Comparison of ENCODE assay signal across 29 cellular contexts in genomic region chr11:111932605-111932938, GRCh38. TPM values are rescaled to one million over a fixed set of nuclear protein-coding genes. Genes with fewer than 3 reads are reported as not detected.
A peak's percentile ranks its signal among the peaks of the same experiment; 100 is the strongest.
DNase-seq lines count a peak whose midpoint lies in the region; ATAC-seq and TF ChIP-seq lines count a peak whose summit lies in the region.
"Had no signal": no experiment of that assay in that cellular context is flagged by ENCODE, and none has a peak within 500 bp of the region (broad histone marks: within the 10 kb centered on the region; RNA-seq: fewer than 3 reads in every experiment).

No MANE protein-coding gene starts in this region.

- H3K4me3 ChIP-seq in SK-N-SH (ENCODE audit: low read depth in 2 of 2, low read length in 1 of 2) = no peak overlapping the region
- no peak overlapping the region for H3K4me3 ChIP-seq in upper lobe of right lung
- H3K4me3 ChIP-seq: adrenal gland, colonic mucosa, GM23338, suprapubic skin had no signal

- peaks cover 16 to 25% of the 10 kb centered on the region in 2 experiments; a peak in 3 of 4 replicates for H3K4me1 ChIP-seq in SK-N-SH (ENCODE audit: control insufficient read depth in 1 of 2, insufficient read depth in 2 of 2, low read depth in 1 of 2, low read length in 1 of 2)
- H3K4me1 ChIP-seq in upper lobe of right lung = peaks cover 23% of the 10 kb centered on the region
- H3K4me1 ChIP-seq: colonic mucosa, foreskin keratinocyte had no signal

- H3K36me3 Mint-ChIP-seq in activated naive CD8-positive, alpha-beta T cell = no peaks in the 10 kb centered on the region
- H3K36me3 Mint-ChIP-seq in activated naive CD8-positive, alpha-beta T cell treated with anti-CD3 and anti-CD28 coated beads for 36 hours = no peaks in the 10 kb centered on the region
- H3K36me3 Mint-ChIP-seq in activated naive CD8-positive, alpha-beta T cell treated with anti-CD3 and anti-CD28 coated beads, Interleukin-2, amount 50 U/mL, for 24 hours (ENCODE audit: low read depth) = peaks cover 3% of the 10 kb centered on the region
- H3K36me3 Mint-ChIP-seq: T-cell had no signal

- no peak for TF ChIP-seq EP300 in SK-N-SH (IDR thresholded peaks at IDR 0.05; ENCODE audit: borderline replicate concordance in 1 of 2, low read depth in 1 of 2, low read length in 1 of 2)

- H3K9ac ChIP-seq in SK-N-SH = no peak overlapping the region

- H3K4me1 Mint-ChIP-seq in activated naive CD8-positive, alpha-beta T cell (ENCODE audit: low read depth) = peaks cover 39% of the 10 kb centered on the region
- peaks cover 31% of the 10 kb centered on the region for H3K4me1 Mint-ChIP-seq in activated naive CD8-positive, alpha-beta T cell treated with anti-CD3 and anti-CD28 coated beads for 36 hours
- H3K4me1 Mint-ChIP-seq in activated naive CD8-positive, alpha-beta T cell treated with anti-CD3 and anti-CD28 coated beads, Interleukin-2, amount 50 U/mL, for 24 hours = peaks cover 54% of the 10 kb centered on the region
- H3K4me1 Mint-ChIP-seq in stimulated activated naive CD8-positive, alpha-beta T cell treated with anti-CD3 and anti-CD28 coated beads, Interleukin-15, amount 100 ng/mL, for 72 hours = peaks cover 43% of the 10 kb centered on the region

- peak overlapping the region; percentile 8 for H3K4me3 Mint-ChIP-seq in activated naive CD8-positive, alpha-beta T cell
- no peak overlapping the region for H3K4me3 Mint-ChIP-seq in activated naive CD8-positive, alpha-beta T cell treated with anti-CD3 and anti-CD28 coated beads for 36 hours
- H3K4me3 Mint-ChIP-seq in activated naive CD8-positive, alpha-beta T cell treated with anti-CD3 and anti-CD28 coated beads, Interleukin-2, amount 50 U/mL, for 24 hours = peak overlapping the region; percentile 61
- peak overlapping the region in 1 of 2 donors; percentile 52 for H3K4me3 Mint-ChIP-seq in stimulated activated naive CD8-positive, alpha-beta T cell treated with anti-CD3 and anti-CD28 coated beads, Interleukin-15, amount 100 ng/mL, for 72 hours
- H3K4me3 Mint-ChIP-seq: GM23338, HFFc6, T-cell had no signal

- H3K4me2 ChIP-seq in SK-N-SH = no peak overlapping the region
- H3K4me2 ChIP-seq: GM23338 had no signal

- CTCF ChIA-PET in SK-N-SH (lab: Yijun Ruan, JAX) = interaction anchor here (0.7 to 15.8 kb wide), 6 partner anchors 22 to 1357 kb away, joined by 3 to 272 read pairs (median 5); no protein-coding TSS in a partner anchor

- H3K79me2 ChIP-seq in SK-N-SH (ENCODE audit: insufficient read depth) = peaks cover 10% of the 10 kb centered on the region; the same call in 1 of the 2 replicates

- H2AFZ ChIP-seq in SK-N-SH (ENCODE audit: low read depth) = 0 out of 2 replicates have a peak overlapping the region, but pooled peaks have one; percentile 64
- H2AFZ ChIP-seq: GM23338 had no signal

- TF ChIP-seq CTCF in SK-N-SH (IDR thresholded peaks at IDR 0.05) = no peak
- no peak for TF ChIP-seq CTCF in upper lobe of right lung (IDR thresholded peaks at IDR 0.05)

- no peak for DNase-seq in SK-N-SH
- DNase-seq in activated naive CD8-positive, alpha-beta T cell treated with anti-CD3 and anti-CD28 coated beads for 36 hours = no peak
- DNase-seq in activated naive CD8-positive, alpha-beta T cell treated with anti-CD3 and anti-CD28 coated beads, Interleukin-2, amount 50 U/mL, for 24 hours = no peak
- no peak for DNase-seq in stimulated activated naive CD8-positive, alpha-beta T cell treated with anti-CD3 and anti-CD28 coated beads, Interleukin-15, amount 100 ng/mL, for 72 hours
- DNase-seq in NCI-H1417 (lab: John Stamatoyannopoulos, UW) = no peak
- no peak for DNase-seq in upper lobe of right lung
- DNase-seq: 8988T; activated CD4-positive, alpha-beta T cell treated with anti-CD3 and anti-CD28 coated beads for 48 hours; AML-193; colonic mucosa; DMS53; effector memory CD8-positive, alpha-beta T cell; foreskin keratinocyte; HFFc6; left colon; mesendoderm; NCI-H1436; NCI-H2107; NCI-H446; psoas muscle; SIG-M5; T-cell had no signal

- H3K27me3 Mint-ChIP-seq in activated naive CD8-positive, alpha-beta T cell = no peaks in the 10 kb centered on the region
- H3K27me3 Mint-ChIP-seq in activated naive CD8-positive, alpha-beta T cell treated with anti-CD3 and anti-CD28 coated beads for 36 hours = no peaks in the 10 kb centered on the region
- peaks cover 2% of the 10 kb centered on the region for H3K27me3 Mint-ChIP-seq in activated naive CD8-positive, alpha-beta T cell treated with anti-CD3 and anti-CD28 coated beads, Interleukin-2, amount 50 U/mL, for 24 hours
- H3K27me3 Mint-ChIP-seq in stimulated activated naive CD8-positive, alpha-beta T cell treated with anti-CD3 and anti-CD28 coated beads, Interleukin-15, amount 100 ng/mL, for 72 hours = no peaks in the 10 kb centered on the region
- H3K27me3 Mint-ChIP-seq: effector memory CD8-positive, alpha-beta T cell; T-cell had no signal

- no peaks in the 10 kb centered on the region for H3K9me2 ChIP-seq in SK-N-SH

- H3K9me3 Mint-ChIP-seq in activated naive CD8-positive, alpha-beta T cell (ENCODE audit: low read depth) = no peaks in the 10 kb centered on the region
- H3K9me3 Mint-ChIP-seq in activated naive CD8-positive, alpha-beta T cell treated with anti-CD3 and anti-CD28 coated beads for 36 hours = no peaks in the 10 kb centered on the region
- H3K9me3 Mint-ChIP-seq in activated naive CD8-positive, alpha-beta T cell treated with anti-CD3 and anti-CD28 coated beads, Interleukin-2, amount 50 U/mL, for 24 hours = no peaks in the 10 kb centered on the region
- no peaks in the 10 kb centered on the region for H3K9me3 Mint-ChIP-seq in stimulated activated naive CD8-positive, alpha-beta T cell treated with anti-CD3 and anti-CD28 coated beads, Interleukin-15, amount 100 ng/mL, for 72 hours
- H3K9me3 Mint-ChIP-seq: effector memory CD8-positive, alpha-beta T cell; GM23338; HFFc6; IgD-negative memory B cell; T-cell had no signal

- TF ChIP-seq RAD21 in SK-N-SH (IDR thresholded peaks at IDR 0.05; ENCODE audit: low read length) = no peak

- H3K27ac Mint-ChIP-seq in activated naive CD8-positive, alpha-beta T cell = peak overlapping the region; percentile 82
- H3K27ac Mint-ChIP-seq in activated naive CD8-positive, alpha-beta T cell treated with anti-CD3 and anti-CD28 coated beads for 36 hours = no peak overlapping the region
- H3K27ac Mint-ChIP-seq in activated naive CD8-positive, alpha-beta T cell treated with anti-CD3 and anti-CD28 coated beads, Interleukin-2, amount 50 U/mL, for 24 hours = peak overlapping the region; percentile 89
- H3K27ac Mint-ChIP-seq in stimulated activated naive CD8-positive, alpha-beta T cell treated with anti-CD3 and anti-CD28 coated beads, Interleukin-15, amount 100 ng/mL, for 72 hours = no peak overlapping the region
- H3K27ac Mint-ChIP-seq: effector memory CD8-positive, alpha-beta T cell; GM23338; HFFc6; T-cell had no signal

- POLR2A ChIA-PET in SK-N-SH (lab: Yijun Ruan, JAX) = no interaction called here

- H3K36me3 ChIP-seq in SK-N-SH (replicated peaks in 1 of 2; ENCODE audit: control insufficient read depth in 1 of 2, insufficient read depth in 2 of 2, low read length in 1 of 2) (no peaks in the 10 kb centered on the region), upper lobe of right lung (no peaks in the 10 kb centered on the region)
- H3K36me3 ChIP-seq: adrenal gland, colonic mucosa, suprapubic skin had no signal

- H3K27ac ChIP-seq in SK-N-SH (ENCODE audit: low read depth in 2 of 2, low read length in 1 of 2) (no peak overlapping the region), upper lobe of right lung (no peak overlapping the region)
- H3K27ac ChIP-seq: adrenal gland, colonic mucosa, foreskin keratinocyte, suprapubic skin had no signal

- H3K9me3 ChIP-seq in SK-N-SH (no peaks in the 10 kb centered on the region), upper lobe of right lung (no peaks in the 10 kb centered on the region)
- H3K9me3 ChIP-seq: adrenal gland, colonic mucosa, psoas muscle, suprapubic skin had no signal

- WGBS in SK-N-SH (ENCODE audit: low lambda C conversion rate) = 65% methylated on average over 2 of the region's 2 CpGs

- ATAC-seq in SK-N-SH treated with all-trans-retinoic acid at 6 μM for 48 hours = no peak
- ATAC-seq in activated naive CD8-positive, alpha-beta T cell treated with anti-CD3 and anti-CD28 coated beads, Interleukin-2, amount 50 U/mL, for 24 hours = peak; percentile 67
- peak; percentile 57 for ATAC-seq in stimulated activated naive CD8-positive, alpha-beta T cell treated with anti-CD3 and anti-CD28 coated beads, Interleukin-15, amount 100 ng/mL, for 72 hours
- ATAC-seq in upper lobe of right lung = no peak
- ATAC-seq: Panc1 had no signal

- peaks cover 6% of the 10 kb centered on the region for H3F3A ChIP-seq in SK-N-SH (replicated peaks; ENCODE audit: insufficient read depth)

- no peaks in the 10 kb centered on the region for H4K20me1 ChIP-seq in SK-N-SH (ENCODE audit: insufficient read depth)

- H3K27me3 ChIP-seq in SK-N-SH (ENCODE audit: insufficient read depth) = no peaks in the 10 kb centered on the region
- H3K27me3 ChIP-seq in upper lobe of right lung = no peaks in the 10 kb centered on the region
- H3K27me3 ChIP-seq: adrenal gland, colonic mucosa, foreskin keratinocyte, suprapubic skin had no signal

- intact Hi-C loops in upper lobe of right lung (cut with DNase I) = no loop called here

RNA-seq across cellular contexts. Expression of gene DIXDC1, which starts 4.6 kb away (rescaled TPM):
- polyA plus RNA-seq in SK-N-SH (2012; rRNA removed) = 5.3 and 6.8 TPM in 2 replicates
- polyA plus RNA-seq in SK-N-SH (2012; cell fraction: cytosol; rRNA removed) = 6.3 and 6.9 TPM in 2 replicates
- 5.9 and 9.3 TPM in 2 replicates for polyA plus RNA-seq in SK-N-SH (2012; cell fraction: nucleus; rRNA removed)
- 1 to 10 TPM; 5.6 to 7.3 TPM for total RNA-seq in activated naive CD8-positive, alpha-beta T cell treated with anti-CD3 and anti-CD28 coated beads for 36 hours
- total RNA-seq in upper lobe of right lung = 15.2 TPM

RNA-seq across cellular contexts. Expression of gene C11orf52, which starts 13.9 kb away (rescaled TPM):
- not detected in 2 replicates for polyA plus RNA-seq in SK-N-SH (2012; rRNA removed)
- not detected in 2 replicates for polyA plus RNA-seq in SK-N-SH (2012; cell fraction: cytosol; rRNA removed)
- not detected in 2 replicates for polyA plus RNA-seq in SK-N-SH (2012; cell fraction: nucleus; rRNA removed)
- not detected for total RNA-seq in activated naive CD8-positive, alpha-beta T cell treated with anti-CD3 and anti-CD28 coated beads for 36 hours
- total RNA-seq in upper lobe of right lung = 9.8 TPM
- total RNA-seq: T-cell had no signal
- polyA plus RNA-seq: IgD-negative memory B cell had no signal

RNA-seq across cellular contexts. Expression of gene HSPB2, which starts 20.0 kb away (rescaled TPM):
- polyA plus RNA-seq in SK-N-SH (2012; rRNA removed) = not detected in 2 replicates
- 0.03 TPM in 1 of 2 replicates, not detected in the other for polyA plus RNA-seq in SK-N-SH (2012; cell fraction: cytosol; rRNA removed)
- polyA plus RNA-seq in SK-N-SH (2012; cell fraction: nucleus; rRNA removed) = 0.13 TPM in 1 of 2 replicates, not detected in the other
- total RNA-seq in activated naive CD8-positive, alpha-beta T cell treated with anti-CD3 and anti-CD28 coated beads for 36 hours = not detected
- total RNA-seq in upper lobe of right lung = 9.2 TPM
- total RNA-seq: foreskin keratinocyte, T-cell had no signal
- polyA plus RNA-seq: IgD-negative memory B cell had no signal

RNA-seq across cellular contexts. Expression of gene CRYAB, which starts 21.0 kb away (rescaled TPM):
- polyA plus RNA-seq in SK-N-SH (2012; rRNA removed) = 0.92 and 1.5 TPM in 2 replicates
- polyA plus RNA-seq in SK-N-SH (2012; cell fraction: cytosol; rRNA removed) = 0.67 and 1.2 TPM in 2 replicates
- polyA plus RNA-seq in SK-N-SH (2012; cell fraction: nucleus; rRNA removed) = 0.29 and 1.8 TPM in 2 replicates
- not detected for total RNA-seq in activated naive CD8-positive, alpha-beta T cell treated with anti-CD3 and anti-CD28 coated beads for 36 hours
- total RNA-seq in upper lobe of right lung = 113 TPM
- polyA plus RNA-seq: IgD-negative memory B cell had no signal

RNA-seq across cellular contexts. Expression of gene CFAP68, which starts 53.2 kb away (rescaled TPM):
- polyA plus RNA-seq in SK-N-SH (2012; rRNA removed) = 36.7 and 61.2 TPM in 2 replicates
- 46.8 and 79.7 TPM in 2 replicates for polyA plus RNA-seq in SK-N-SH (2012; cell fraction: cytosol; rRNA removed)
- polyA plus RNA-seq in SK-N-SH (2012; cell fraction: nucleus; rRNA removed) = 18.1 and 22.1 TPM in 2 replicates
- 10 to 100 TPM; 45.8 to 47.0 TPM for total RNA-seq in activated naive CD8-positive, alpha-beta T cell treated with anti-CD3 and anti-CD28 coated beads for 36 hours
- total RNA-seq in upper lobe of right lung = 20.0 TPM

Comparison
In these comparisons a context has a peak if more than half of its experiments do, and no peak if none do; other contexts are left out.
1. H3K27ac Mint-ChIP-seq: peak in activated naive CD8-positive, alpha-beta T cell (single experiment) and activated naive CD8-positive, alpha-beta T cell treated with anti-CD3 and anti-CD28 coated beads, Interleukin-2, amount 50 U/mL, for 24 hours (single experiment); none in activated naive CD8-positive, alpha-beta T cell treated with anti-CD3 and anti-CD28 coated beads for 36 hours (single experiment) and stimulated activated naive CD8-positive, alpha-beta T cell treated with anti-CD3 and anti-CD28 coated beads, Interleukin-15, amount 100 ng/mL, for 72 hours (0 of 2).
2. ATAC-seq: peak in activated naive CD8-positive, alpha-beta T cell treated with anti-CD3 and anti-CD28 coated beads, Interleukin-2, amount 50 U/mL, for 24 hours (single experiment) and stimulated activated naive CD8-positive, alpha-beta T cell treated with anti-CD3 and anti-CD28 coated beads, Interleukin-15, amount 100 ng/mL, for 72 hours (single experiment); none in SK-N-SH treated with all-trans-retinoic acid at 6 μM for 48 hours (single experiment) and upper lobe of right lung (single experiment).
3. RNA of gene HSPB2, which starts 20.0 kb away (total RNA-seq): 9.2 TPM in upper lobe of right lung (single experiment); not detected in activated naive CD8-positive, alpha-beta T cell treated with anti-CD3 and anti-CD28 coated beads for 36 hours; every median in the first group is over 10 times any median in the second.